ENCODE assay signal across 24 cellular contexts in the genomic region with DNA sequence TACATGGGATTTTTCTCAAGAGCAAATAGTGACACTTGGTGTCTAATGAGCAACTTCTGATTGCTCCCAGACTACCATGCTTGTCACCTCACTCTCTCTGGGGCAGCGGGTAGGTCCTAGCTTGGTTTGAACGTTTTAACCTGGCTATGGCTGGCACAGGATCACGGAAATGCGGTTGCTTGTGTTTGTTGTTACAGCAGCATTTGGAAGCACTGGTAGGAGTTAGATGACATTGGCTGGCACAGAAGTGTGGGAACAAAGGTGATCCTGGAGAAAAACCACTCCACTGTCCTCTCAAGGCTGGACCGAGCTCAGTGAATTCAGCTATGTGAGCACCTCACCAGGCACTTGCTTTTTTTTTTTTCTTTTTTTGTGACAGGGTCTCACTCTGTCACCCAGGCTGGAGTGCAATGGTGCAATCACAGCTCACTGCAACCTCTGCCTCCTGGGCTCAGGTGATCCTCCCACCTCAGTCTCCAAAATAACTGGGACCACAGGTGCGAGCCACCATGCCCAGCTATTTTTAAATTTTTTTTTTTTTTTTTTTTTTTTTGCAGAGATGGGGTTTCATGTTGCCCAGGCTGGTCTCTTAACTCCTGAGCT. TPM values are rescaled to one million over a fixed set of nuclear protein-coding genes. Genes with fewer than 3 reads are reported as not detected.
DNase-seq lines count a peak whose midpoint lies in the region; TF ChIP-seq lines count a peak whose summit lies in the region.
"Had no signal": no experiment of that assay in that cellular context is flagged by ENCODE, and none has a peak within 500 bp of the region (broad histone marks: within the 10 kb centered on the region; RNA-seq: fewer than 3 reads in every experiment).

No MANE protein-coding gene starts in this region.

- H3K27ac Mint-ChIP-seq in nephron: no peak overlapping the region
- H3K27ac Mint-ChIP-seq: activated naive CD4-positive, alpha-beta T cell treated with anti-CD3 and anti-CD28 coated beads, Interleukin-2, amount 50 U/mL, for 72 hours had no signal

- no peaks in the 10 kb centered on the region for H3K27me3 ChIP-seq in breast epithelium
- no peaks in the 10 kb centered on the region for H3K27me3 ChIP-seq in mammary epithelial cell (ENCODE audit: insufficient read depth, low read length)
- no peaks in the 10 kb centered on the region for H3K27me3 ChIP-seq in OCI-LY1 (ENCODE audit: insufficient read depth, low read length)
- H3K27me3 ChIP-seq in transverse colon: no peaks in the 10 kb centered on the region
- peaks cover 24% of the 10 kb centered on the region for H3K27me3 ChIP-seq in osteoblast (ENCODE audit: insufficient read depth, low read length)
- H3K27me3 ChIP-seq: brain microvascular endothelial cell had no signal

- intact Hi-C loops in breast epithelium (cut with DNase I; ENCODE audit: low total_unique reads) (no loop called here), mammary epithelial cell (cut with micrococcal nuclease) (no loop called here), transverse colon (cut with DNase I; ENCODE audit: low total_unique reads) (no loop called here)

- H3K79me2 ChIP-seq in mammary epithelial cell (ENCODE audit: insufficient read depth, low read length) (peaks cover 12% of the 10 kb centered on the region), OCI-LY1 (ENCODE audit: insufficient read depth, low read length) (peaks cover 8% of the 10 kb centered on the region), osteoblast (ENCODE audit: insufficient read depth, low read length) (no peaks in the 10 kb centered on the region)

- no peaks in the 10 kb centered on the region for H3F3A ChIP-seq in OCI-LY1 (ENCODE audit: insufficient read depth, low read length)

- peaks cover 5 to 12% of the 10 kb centered on the region in 2 donors for H3K4me1 ChIP-seq in breast epithelium
- peaks cover 17% of the 10 kb centered on the region for H3K4me1 ChIP-seq in mammary epithelial cell (ENCODE audit: insufficient read depth, low read length)
- H3K4me1 ChIP-seq in OCI-LY1 (ENCODE audit: insufficient read depth, low read length, severe bottlenecking): peaks cover 34% of the 10 kb centered on the region
- peaks cover 11 to 39% (median 28%) of the 10 kb centered on the region in 4 donors for H3K4me1 ChIP-seq in transverse colon
- peaks cover 27% of the 10 kb centered on the region for H3K4me1 ChIP-seq in osteoblast (ENCODE audit: insufficient read depth, low read length)

- H3K4me2 ChIP-seq in mammary epithelial cell (ENCODE audit: insufficient read depth, low read depth, low read length) (no peak overlapping the region), OCI-LY1 (ENCODE audit: low read length) (no peak overlapping the region), osteoblast (ENCODE audit: insufficient read depth, low read length) (no peak overlapping the region)

- no peaks in the 10 kb centered on the region for H3K36me3 ChIP-seq in breast epithelium
- H3K36me3 ChIP-seq in mammary epithelial cell (ENCODE audit: insufficient read depth, low read length): no peaks in the 10 kb centered on the region
- H3K36me3 ChIP-seq in OCI-LY1 (ENCODE audit: insufficient read depth, low read length): peaks cover 8% of the 10 kb centered on the region
- no peaks in the 10 kb centered on the region for H3K36me3 ChIP-seq in transverse colon
- no peaks in the 10 kb centered on the region for H3K36me3 ChIP-seq in osteoblast (ENCODE audit: insufficient read depth, low read length)
- H3K36me3 ChIP-seq: brain microvascular endothelial cell had no signal

- no peaks in the 10 kb centered on the region for H3K9me3 Mint-ChIP-seq in nephron
- H3K9me3 Mint-ChIP-seq: activated naive CD4-positive, alpha-beta T cell treated with anti-CD3 and anti-CD28 coated beads, Interleukin-2, amount 50 U/mL, for 72 hours; CD8-positive, alpha-beta T cell had no signal

- no peak for TF ChIP-seq CTCF in breast epithelium (IDR thresholded peaks at IDR 0.05)
- no peak for TF ChIP-seq CTCF in mammary epithelial cell (conservative IDR thresholded peaks at IDR 0.05 in 1 of 2, IDR thresholded peaks at IDR 0.05 in 1 of 2; ENCODE audit: extremely low read depth in 1 of 2, insufficient read depth in 1 of 2, low read depth in 1 of 2, low read length in 2 of 2)
- TF ChIP-seq CTCF in OCI-LY1 (IDR thresholded peaks at IDR 0.05; ENCODE audit: low read length): no peak
- TF ChIP-seq CTCF in nephron (IDR thresholded peaks at IDR 0.05; ENCODE audit: unreplicated experiment in 3 of 3): no peak
- no peak for TF ChIP-seq CTCF in transverse colon (IDR thresholded peaks at IDR 0.05)
- no peak for TF ChIP-seq CTCF in GM13976 (IDR thresholded peaks at IDR 0.05; ENCODE audit: borderline replicate concordance, control extremely low read depth, extremely low read depth, insufficient read depth, missing control alignments)
- no peak for TF ChIP-seq CTCF in osteoblast (IDR thresholded peaks at IDR 0.05; ENCODE audit: extremely low read depth, low read depth, low read length)

- peak in 1 of 2 donors; percentile 75 for DNase-seq in breast epithelium (ENCODE audit: low spot score in 2 of 2)
- DNase-seq in mammary epithelial cell: no peak
- peak; percentile 31 for DNase-seq in transverse colon
- DNase-seq in GM13976 (ENCODE audit: low spot score): no peak
- DNase-seq in amygdala (lab: John Stamatoyannopoulos, UW): no peak
- no peak for DNase-seq in osteoblast (ENCODE audit: insufficient read length, low spot score, missing footprints)
- DNase-seq: brain microvascular endothelial cell; CD8-positive, alpha-beta T cell; effector memory CD4-positive, alpha-beta T cell; foreskin keratinocyte; HCEC 1CT; hippocampal formation; MM.1S; NCI-H1436; NCI-H2227 treated with DMSO at 0.1 percent for 48 hours; NCI-H774; occipital lobe; PC-3; Right ventricle myocardium superior; SW 1271 had no signal

- H3K4me3 ChIP-seq in breast epithelium (no peak overlapping the region), mammary epithelial cell (replicated peaks in 1 of 3; ENCODE audit: insufficient read depth in 1 of 3, low read depth in 2 of 3, low read length in 3 of 3) (no peak overlapping the region), OCI-LY1 (ENCODE audit: low read depth, low read length, poor library complexity, severe bottlenecking) (no peak overlapping the region), transverse colon (no peak overlapping the region), osteoblast (ENCODE audit: insufficient read depth, low read length) (no peak overlapping the region)
- H3K4me3 ChIP-seq: lung had no signal

- no peaks in the 10 kb centered on the region for H3K27me3 Mint-ChIP-seq in nephron (ENCODE audit: low read depth)

- no peaks in the 10 kb centered on the region for H3K9me3 ChIP-seq in breast epithelium
- no peaks in the 10 kb centered on the region for H3K9me3 ChIP-seq in mammary epithelial cell (replicated peaks; ENCODE audit: insufficient read depth, low read length)
- no peaks in the 10 kb centered on the region for H3K9me3 ChIP-seq in OCI-LY1 (ENCODE audit: low read length)
- H3K9me3 ChIP-seq in transverse colon: no peaks in the 10 kb centered on the region
- H3K9me3 ChIP-seq in osteoblast (ENCODE audit: low read depth, low read length): no peaks in the 10 kb centered on the region

- H2AFZ ChIP-seq in mammary epithelial cell (ENCODE audit: low read depth, low read length) (no peak overlapping the region), OCI-LY1 (ENCODE audit: low read length) (no peak overlapping the region), osteoblast (ENCODE audit: low read length) (no peak overlapping the region)

- H3K9ac ChIP-seq in mammary epithelial cell (ENCODE audit: insufficient read depth, low read length) (no peak overlapping the region), OCI-LY1 (ENCODE audit: low read length) (no peak overlapping the region)

- H3K4me1 Mint-ChIP-seq in nephron: peaks cover 38% of the 10 kb centered on the region

- dilution Hi-C loops in mammary epithelial cell (cut with HindIII; ENCODE audit: low sequenced_read_pairs): loop anchor here (5.0 to 10.0 kb wide), 2 partner anchors 52 to 186 kb away; no protein-coding TSS in a partner anchor

- CTCF ChIA-PET in mammary epithelial cell (lab: Charles Lee; ENCODE audit: low non-redundant PET): interaction anchor here (0.6 to 0.7 kb wide), 3 partner anchors 86 to 494 kb away, joined by 3 to 11 read pairs (median 5); no protein-coding TSS in a partner anchor

- no peaks in the 10 kb centered on the region for H4K20me1 ChIP-seq in mammary epithelial cell (ENCODE audit: insufficient read depth, low read length)
- H4K20me1 ChIP-seq in OCI-LY1 (ENCODE audit: insufficient read depth, low read length): no peaks in the 10 kb centered on the region
- peaks cover 6% of the 10 kb centered on the region for H4K20me1 ChIP-seq in osteoblast (ENCODE audit: insufficient read depth, low read length)

- H3K4me3 Mint-ChIP-seq in nephron: peak overlapping the region; percentile 20 to 57 (median 56)

- H3K27ac ChIP-seq in breast epithelium: peak overlapping the region; percentile 46 to 57
- no peak overlapping the region for H3K27ac ChIP-seq in mammary epithelial cell (ENCODE audit: insufficient read depth, low read depth, low read length)
- peak overlapping the region; percentile 51 for H3K27ac ChIP-seq in OCI-LY1 (ENCODE audit: low read depth, low read length, poor library complexity, severe bottlenecking)
- no peak overlapping the region for H3K27ac ChIP-seq in transverse colon
- no peak overlapping the region for H3K27ac ChIP-seq in osteoblast (ENCODE audit: low read depth, low read length)
- H3K27ac ChIP-seq: brain microvascular endothelial cell, foreskin keratinocyte had no signal

- TF ChIP-seq POLR2A in breast epithelium (IDR thresholded peaks at IDR 0.05) (no peak), transverse colon (IDR thresholded peaks at IDR 0.05) (no peak)

- no TSS peak for BruUV-seq in mammary epithelial cell (replicated peaks; lab: Mats Ljungman, UMichigan)

- in situ Hi-C loops in mammary epithelial cell (cut with MboI; ENCODE audit: low sequenced_read_pairs in 2 of 2) (loop anchor here in 1 of 2 donors (10.0 kb wide), 1 partner anchor 206 kb away; no protein-coding TSS in a partner anchor), transverse colon (cut with MboI; ENCODE audit: low pct_ligation_motif_present in 1 of 4, low pct_unique_long_range_greater_than_20kb in 1 of 4, low sequenced_read_pairs in 3 of 4) (no loop called here), GM13976 (cut with MboI; ENCODE audit: low sequenced_read_pairs, unreplicated experiment) (no loop called here)

- no peak for TF ChIP-seq EP300 in transverse colon (IDR thresholded peaks at IDR 0.05; ENCODE audit: low read depth)

- WGBS in mammary epithelial cell (ENCODE audit: low coverage, missing lambda C conversion rate): 79% methylated on average over 6 of the region's 6 CpGs
- 67 to 68% methylated on average over 2 to 6 of the region's 6 CpGs for WGBS in transverse colon (ENCODE audit: low coverage in 1 of 2), 2 donors

- H3K36me3 Mint-ChIP-seq in nephron (ENCODE audit: low read depth): no peaks in the 10 kb centered on the region

- H3K9me2 ChIP-seq in OCI-LY1 (ENCODE audit: low read depth, low read length): no peaks in the 10 kb centered on the region

RNA-seq across cellular contexts. Expression of gene PFKFB3, which starts 3.5 kb away (rescaled TPM):
- total RNA-seq in breast epithelium: 100 to 1,000 TPM in 2 of 3 donors, 10 to 100 TPM in 1; 94.8 to 240 (median 144) TPM
- total RNA-seq in mammary epithelial cell: 10 to 100 TPM; 24.0 to 49.5 TPM
- 28.1 TPM for polyA plus RNA-seq in mammary epithelial cell
- 54.2 TPM for polyA minus RNA-seq in mammary epithelial cell
- 10 to 100 TPM; 16.9 to 29.9 (median 20.2) TPM for total RNA-seq in transverse colon
- total RNA-seq in osteoblast: 7.1 and 19.2 TPM in 2 replicates

Comparison
In these comparisons a context has a peak if more than half of its experiments do, and no peak if none do; other contexts are left out.
1. H3K27ac ChIP-seq: peak in breast epithelium (2 of 2) and OCI-LY1 (single experiment); none in mammary epithelial cell (single experiment), transverse colon (0 of 4) and osteoblast (single experiment).